Comparison of ENCODE assay signal across 14 cellular contexts in the genomic region with DNA sequence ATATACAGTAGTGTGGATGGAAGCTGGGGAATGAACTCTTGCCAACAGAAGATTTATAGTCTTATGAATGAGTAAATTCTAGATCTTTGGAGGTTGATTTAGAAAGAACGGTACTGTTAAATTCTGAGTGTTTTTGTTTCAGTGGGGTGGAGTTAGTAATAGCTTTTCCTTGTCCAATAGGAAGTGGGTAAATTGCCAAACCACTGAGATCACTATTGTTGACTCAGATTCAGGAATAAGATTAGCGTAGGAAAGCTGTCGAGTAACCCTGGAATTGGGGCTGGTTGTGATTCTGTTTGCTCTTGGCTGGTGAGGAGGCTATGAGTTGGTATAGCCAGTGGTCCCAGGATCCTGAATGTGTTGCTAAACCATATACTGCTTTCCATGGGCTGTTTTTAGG.
DNase-seq lines count a peak whose midpoint lies in the region; ATAC-seq, FAIRE-seq and TF ChIP-seq lines count a peak whose summit lies in the region.
"Had no signal": no experiment of that assay in that cellular context is flagged by ENCODE, and none has a peak within 500 bp of the region (broad histone marks: within the 10 kb centered on the region; RNA-seq: fewer than 3 reads in every experiment).

No MANE protein-coding gene starts in this region.

- H3K27me3 Mint-ChIP-seq in HFFc6 (ENCODE audit: insufficient read depth) (peaks cover 1% of the 10 kb centered on the region), MCF 10A (ENCODE audit: insufficient read depth, unreplicated experiment) (no peaks in the 10 kb centered on the region)
- H3K27me3 Mint-ChIP-seq: activated CD8-positive, alpha-beta memory T cell treated with anti-CD3 and anti-CD28 coated beads, Interleukin-2, amount 10 ng/mL, durations not matched to agents 7 days and 5 days had no signal

- BruUV-seq in MCF 10A (replicated peaks; lab: Mats Ljungman, UMichigan), result no TSS peak

- H3K27ac Mint-ChIP-seq in HFFc6, result peak overlapping the region; percentile 40; the same call in 1 of the 2 replicates
- H3K27ac Mint-ChIP-seq in MCF 10A (ENCODE audit: low read depth, unreplicated experiment), result no peak overlapping the region
- H3K27ac Mint-ChIP-seq: activated CD8-positive, alpha-beta memory T cell treated with anti-CD3 and anti-CD28 coated beads, Interleukin-2, amount 10 ng/mL, durations not matched to agents 7 days and 5 days had no signal

- peak overlapping the region; percentile 71 for H3K4me3 Mint-ChIP-seq in HFFc6
- peak overlapping the region; percentile 6 for H3K4me3 Mint-ChIP-seq in MCF 10A (ENCODE audit: unreplicated experiment)
- H3K4me3 Mint-ChIP-seq: activated CD8-positive, alpha-beta memory T cell treated with anti-CD3 and anti-CD28 coated beads, Interleukin-2, amount 10 ng/mL, durations not matched to agents 7 days and 5 days had no signal

- H3K27ac ChIP-seq in keratinocyte (ENCODE audit: control insufficient read depth, insufficient read depth, low read length), result no peak overlapping the region
- peak overlapping the region in 1 of 2 donors; percentile 24 for H3K27ac ChIP-seq in thoracic aorta
- H3K27ac ChIP-seq: KMS-11 had no signal

- no peaks in the 10 kb centered on the region for H4K20me1 ChIP-seq in keratinocyte (ENCODE audit: control insufficient read depth, extremely low read depth, insufficient read depth, low read length)

- H3K4me3 ChIP-seq in keratinocyte (ENCODE audit: control insufficient read depth in 2 of 3, extremely low read depth in 1 of 3, insufficient read depth in 2 of 3, low read depth in 1 of 3, low read length in 3 of 3) (no peak overlapping the region), thoracic aorta (peak overlapping the region; percentile 9)

- no peak overlapping the region for H2AFZ ChIP-seq in keratinocyte (ENCODE audit: control insufficient read depth, low read length)

- H3K27me3 ChIP-seq in keratinocyte (ENCODE audit: control insufficient read depth, extremely low read depth, insufficient read depth, low read length) (no peaks in the 10 kb centered on the region), thoracic aorta (replicated peaks; ENCODE audit: insufficient read depth) (no peaks in the 10 kb centered on the region)

- FAIRE-seq in keratinocyte (lab: Jason Lieb, UNC), result peak; percentile 84
- FAIRE-seq: endometrium, GM18507 had no signal

- intact Hi-C loops in MCF 10A (cut with micrococcal nuclease), result loop anchor here (10.0 kb wide), 6 partner anchors 179 to 579 kb away; no protein-coding TSS in a partner anchor

- H3K4me1 ChIP-seq in keratinocyte (ENCODE audit: control insufficient read depth, extremely low read depth, insufficient read depth, low read length) (peaks cover 7% of the 10 kb centered on the region), thoracic aorta (ENCODE audit: control insufficient read depth in 1 of 2, low read depth in 2 of 2) (peaks cover 6 to 13% of the 10 kb centered on the region in 2 donors)

- peak overlapping the region; percentile 42 for H3K4me2 ChIP-seq in keratinocyte (ENCODE audit: control insufficient read depth, extremely low read depth, insufficient read depth, low read depth, low read length)
- H3K4me2 ChIP-seq: KMS-11 had no signal

- dilution Hi-C loops in keratinocyte (cut with MboI; ENCODE audit: extremely low pct_ligation_motif_present, low sequenced_read_pairs), result no loop called here

- H3K36me3 Mint-ChIP-seq in HFFc6 (ENCODE audit: low read depth) (no peaks in the 10 kb centered on the region), MCF 10A (ENCODE audit: insufficient read depth, unreplicated experiment) (no peaks in the 10 kb centered on the region)

- ATAC-seq in thoracic aorta (ENCODE audit: insufficient number of reproducible peaks, low FRiP score, low read depth), result peak; percentile 46
- ATAC-seq in HG03442 (IDR thresholded peaks at IDR 0.05; ENCODE audit: unreplicated experiment), result no peak
- ATAC-seq: activated CD8-positive, alpha-beta memory T cell treated with anti-CD3 and anti-CD28 coated beads, Interleukin-2, amount 10 ng/mL, durations not matched to agents 7 days and 5 days; Panc1 had no signal

- no peak overlapping the region for H3K9ac ChIP-seq in keratinocyte (ENCODE audit: control insufficient read depth, extremely low read depth, insufficient read depth, low read length)
- H3K9ac ChIP-seq: KMS-11 had no signal

- CTCF ChIA-PET in MCF 10A (lab: Yijun Ruan, JAX), result interaction anchor here (0.7 to 7.1 kb wide), 22 partner anchors 9 to 1437 kb away, joined by 3 to 63 read pairs (median 4); no protein-coding TSS in a partner anchor

- POLR2A ChIA-PET in MCF 10A (lab: Yijun Ruan, JAX), result interaction anchor here (0.6 to 2.1 kb wide), 14 partner anchors 10 to 1023 kb away, joined by 3 to 12 read pairs (median 4); partner anchors contain the start of gene NR3C1

- DNase-seq in HFFc6, result peak; percentile 82
- DNase-seq in MCF 10A (ENCODE audit: unreplicated experiment), result peak; percentile 74
- DNase-seq in keratinocyte (ENCODE audit: low read depth, low spot score), result no peak
- peak; percentile 7 for DNase-seq in thoracic aorta (ENCODE audit: low spot score)
- DNase-seq in DMS53 (lab: John Stamatoyannopoulos, UW), result no peak
- no peak for DNase-seq in mucosa of gallbladder (ENCODE audit: low spot score)
- no peak for DNase-seq in activated CD4-positive, alpha-beta T cell treated with anti-CD3 and anti-CD28 coated beads for 48 hours
- DNase-seq: activated CD8-positive, alpha-beta memory T cell treated with anti-CD3 and anti-CD28 coated beads, Interleukin-2, amount 10 ng/mL, durations not matched to agents 7 days and 5 days; nucleus accumbens had no signal

- no peaks in the 10 kb centered on the region for H3K79me2 ChIP-seq in keratinocyte (ENCODE audit: control insufficient read depth, insufficient read depth, low read length)

- H3K36me3 ChIP-seq in keratinocyte (ENCODE audit: control insufficient read depth in 2 of 2, extremely low read depth in 1 of 2, insufficient read depth in 2 of 2, low read length in 2 of 2) (no peaks in the 10 kb centered on the region), thoracic aorta (no peaks in the 10 kb centered on the region)

- H3K9me3 ChIP-seq in keratinocyte (ENCODE audit: control insufficient read depth, low read depth, low read length) (no peaks in the 10 kb centered on the region), thoracic aorta (no peaks in the 10 kb centered on the region)

- TF ChIP-seq CTCF in HFFc6 (IDR thresholded peaks at IDR 0.05) (no peak), MCF 10A (IDR thresholded peaks at IDR 0.05; ENCODE audit: unreplicated experiment) (no peak), keratinocyte (optimal IDR thresholded peaks at IDR 0.05 in 1 of 3, IDR thresholded peaks at IDR 0.05 in 1 of 3, conservative IDR thresholded peaks at IDR 0.05 in 1 of 3; ENCODE audit: extremely low read depth in 1 of 3, insufficient read depth in 2 of 3, low read length in 3 of 3) (no peak), thoracic aorta (IDR thresholded peaks at IDR 0.05) (no peak)

- no peaks in the 10 kb centered on the region for H3K9me3 Mint-ChIP-seq in HFFc6
- H3K9me3 Mint-ChIP-seq in MCF 10A (ENCODE audit: unreplicated experiment), result no peaks in the 10 kb centered on the region

- peaks cover 31% of the 10 kb centered on the region for H3K4me1 Mint-ChIP-seq in HFFc6 (ENCODE audit: low read depth)
- H3K4me1 Mint-ChIP-seq in MCF 10A (ENCODE audit: insufficient read depth, unreplicated experiment), result peaks cover 25% of the 10 kb centered on the region

- H3K9me1 ChIP-seq in keratinocyte (ENCODE audit: control insufficient read depth, extremely low read depth, insufficient read depth, low read length), result no peaks in the 10 kb centered on the region

Comparison
In these comparisons a context has a peak if more than half of its experiments do, and no peak if none do; other contexts are left out.
1. DNase-seq: peak in HFFc6 (single experiment), MCF 10A (single experiment) and thoracic aorta (single experiment); none in keratinocyte (single experiment), DMS53 (single experiment), mucosa of gallbladder (single experiment) and activated CD4-positive, alpha-beta T cell treated with anti-CD3 and anti-CD28 coated beads for 48 hours (single experiment).